17 cellular contexts compared by ENCODE assay signal in genomic region chr2:232871835-232872736, GRCh38. TPM values are rescaled to one million over a fixed set of nuclear protein-coding genes. Genes with fewer than 3 reads are reported as not detected.
A peak's percentile ranks its signal among the peaks of the same experiment; 100 is the strongest.
DNase-seq lines count a peak whose midpoint lies in the region; ATAC-seq and FAIRE-seq lines count a peak whose summit lies in the region.
"Had no signal": no experiment of that assay in that cellular context is flagged by ENCODE, and none has a peak within 500 bp of the region (broad histone marks: within the 10 kb centered on the region; RNA-seq: fewer than 3 reads in every experiment).

No MANE protein-coding gene starts in this region.

- DNase-seq in COLO829 (ENCODE audit: low spot score) (peak; percentile 74), RPMI7951 (ENCODE audit: low read depth) (peak; percentile 43), head of caudate nucleus (peak; percentile 85 to 99 (median 96)), putamen (ENCODE audit: low spot score) (peak; percentile 95), Kasumi-1 (lab: John Stamatoyannopoulos, UW) (no peak), urothelium cell line (ENCODE audit: low spot score) (no peak), left colon (no peak)
- DNase-seq: activated CD4-positive, alpha-beta T cell treated with anti-CD3 and anti-CD28 coated beads for 36 hours; activated naive CD8-positive, alpha-beta T cell treated with anti-CD3 and anti-CD28 coated beads for 36 hours; DMS 273 treated with DMSO at 0.1 percent for 48 hours; NCI-H1694; NCI-H345; retina; SHP77 had no signal

- no peak for FAIRE-seq in urothelium cell line (lab: Jason Lieb, UNC)
- FAIRE-seq: bronchial epithelial cell had no signal

- no peak for ATAC-seq in HG03521 (IDR thresholded peaks at IDR 0.05; ENCODE audit: unreplicated experiment)
- ATAC-seq in left colon: no peak
- ATAC-seq: activated CD4-positive, alpha-beta T cell treated with anti-CD3 and anti-CD28 coated beads for 36 hours; naive thymus-derived CD8-positive, alpha-beta T cell had no signal

- intact Hi-C loops in head of caudate nucleus (cut with DNase I) (loop anchor here (10.0 kb wide), 1 partner anchor 153 kb away; no protein-coding TSS in a partner anchor), left colon (cut with DNase I, micrococcal nuclease) (no loop called here)

RNA-seq across cellular contexts. Expression of gene SNORC, which starts 2.0 kb away (rescaled TPM):
- total RNA-seq in RPMI7951 (2014; rRNA removed; shearing (Covaris generic)): 0.24 and 0.98 TPM in 2 replicates
- 10 to 100 TPM; 35.0 to 38.2 TPM for total RNA-seq in left colon

Comparison
In these comparisons a context has a peak if more than half of its experiments do, and no peak if none do; other contexts are left out.
1. DNase-seq: peak in COLO829 (single experiment), RPMI7951 (single experiment), head of caudate nucleus (42 of 42) and putamen (single experiment); none in Kasumi-1 (0 of 2), urothelium cell line (single experiment) and left colon (0 of 2).
2. RNA of gene SNORC, which starts 2.0 kb away (total RNA-seq): 35.0 to 38.2 TPM in left colon; 0.24 to 0.98 TPM in RPMI7951; every median in the first group is over 10 times any median in the second.